In the genomic region with DNA sequence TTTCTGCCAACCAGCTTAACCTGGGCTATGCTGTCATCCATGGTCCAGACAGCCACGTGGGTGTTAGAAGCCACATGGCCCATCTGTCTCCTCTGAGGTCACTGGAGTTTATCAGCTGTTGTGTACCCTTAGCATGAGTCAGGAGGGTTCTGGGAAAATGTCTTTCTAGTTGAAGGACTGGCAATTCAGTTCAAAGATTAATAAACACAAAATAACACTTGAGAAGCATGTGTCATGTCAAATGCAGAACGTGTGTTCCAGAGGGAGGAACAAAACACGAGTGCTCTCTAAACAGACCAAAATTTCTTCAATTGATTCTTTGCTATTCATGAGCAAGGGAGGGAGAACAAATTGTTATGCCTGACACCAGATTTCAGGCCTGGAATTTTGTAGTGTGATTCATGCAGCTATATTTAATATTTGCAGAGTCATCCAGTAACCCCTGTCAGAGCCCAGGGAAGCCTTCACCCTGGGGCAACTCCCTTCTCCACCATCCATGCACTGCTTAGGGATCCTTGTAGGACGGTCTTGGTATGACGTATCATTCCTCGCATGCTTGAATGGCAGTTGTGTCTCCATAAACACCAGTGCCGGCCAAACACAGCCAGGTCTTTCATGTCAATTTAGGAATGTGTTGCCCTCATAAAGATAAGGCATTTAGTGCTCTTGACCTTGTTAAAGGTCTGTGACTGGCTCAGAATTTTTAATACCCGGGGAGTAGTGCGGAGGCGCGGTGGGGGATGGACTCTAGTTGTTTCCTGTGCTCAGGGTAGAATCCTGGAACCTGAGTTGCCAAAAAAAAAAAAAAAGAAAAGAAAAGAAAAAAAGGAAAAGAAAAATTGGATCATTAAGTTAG, we compare ENCODE assay signal across 1 cellular context.
A peak's percentile ranks its signal among the peaks of the same experiment; 100 is the strongest.
TF ChIP-seq lines count a peak whose summit lies in the region.

No MANE protein-coding gene starts in this region.

TF ChIP-seq in K562, 482 proteins besides CTCF, POLR2A, EP300 and RAD21 (continued from another document and continues in another):
- TF ChIP-seq, protein P1, sequence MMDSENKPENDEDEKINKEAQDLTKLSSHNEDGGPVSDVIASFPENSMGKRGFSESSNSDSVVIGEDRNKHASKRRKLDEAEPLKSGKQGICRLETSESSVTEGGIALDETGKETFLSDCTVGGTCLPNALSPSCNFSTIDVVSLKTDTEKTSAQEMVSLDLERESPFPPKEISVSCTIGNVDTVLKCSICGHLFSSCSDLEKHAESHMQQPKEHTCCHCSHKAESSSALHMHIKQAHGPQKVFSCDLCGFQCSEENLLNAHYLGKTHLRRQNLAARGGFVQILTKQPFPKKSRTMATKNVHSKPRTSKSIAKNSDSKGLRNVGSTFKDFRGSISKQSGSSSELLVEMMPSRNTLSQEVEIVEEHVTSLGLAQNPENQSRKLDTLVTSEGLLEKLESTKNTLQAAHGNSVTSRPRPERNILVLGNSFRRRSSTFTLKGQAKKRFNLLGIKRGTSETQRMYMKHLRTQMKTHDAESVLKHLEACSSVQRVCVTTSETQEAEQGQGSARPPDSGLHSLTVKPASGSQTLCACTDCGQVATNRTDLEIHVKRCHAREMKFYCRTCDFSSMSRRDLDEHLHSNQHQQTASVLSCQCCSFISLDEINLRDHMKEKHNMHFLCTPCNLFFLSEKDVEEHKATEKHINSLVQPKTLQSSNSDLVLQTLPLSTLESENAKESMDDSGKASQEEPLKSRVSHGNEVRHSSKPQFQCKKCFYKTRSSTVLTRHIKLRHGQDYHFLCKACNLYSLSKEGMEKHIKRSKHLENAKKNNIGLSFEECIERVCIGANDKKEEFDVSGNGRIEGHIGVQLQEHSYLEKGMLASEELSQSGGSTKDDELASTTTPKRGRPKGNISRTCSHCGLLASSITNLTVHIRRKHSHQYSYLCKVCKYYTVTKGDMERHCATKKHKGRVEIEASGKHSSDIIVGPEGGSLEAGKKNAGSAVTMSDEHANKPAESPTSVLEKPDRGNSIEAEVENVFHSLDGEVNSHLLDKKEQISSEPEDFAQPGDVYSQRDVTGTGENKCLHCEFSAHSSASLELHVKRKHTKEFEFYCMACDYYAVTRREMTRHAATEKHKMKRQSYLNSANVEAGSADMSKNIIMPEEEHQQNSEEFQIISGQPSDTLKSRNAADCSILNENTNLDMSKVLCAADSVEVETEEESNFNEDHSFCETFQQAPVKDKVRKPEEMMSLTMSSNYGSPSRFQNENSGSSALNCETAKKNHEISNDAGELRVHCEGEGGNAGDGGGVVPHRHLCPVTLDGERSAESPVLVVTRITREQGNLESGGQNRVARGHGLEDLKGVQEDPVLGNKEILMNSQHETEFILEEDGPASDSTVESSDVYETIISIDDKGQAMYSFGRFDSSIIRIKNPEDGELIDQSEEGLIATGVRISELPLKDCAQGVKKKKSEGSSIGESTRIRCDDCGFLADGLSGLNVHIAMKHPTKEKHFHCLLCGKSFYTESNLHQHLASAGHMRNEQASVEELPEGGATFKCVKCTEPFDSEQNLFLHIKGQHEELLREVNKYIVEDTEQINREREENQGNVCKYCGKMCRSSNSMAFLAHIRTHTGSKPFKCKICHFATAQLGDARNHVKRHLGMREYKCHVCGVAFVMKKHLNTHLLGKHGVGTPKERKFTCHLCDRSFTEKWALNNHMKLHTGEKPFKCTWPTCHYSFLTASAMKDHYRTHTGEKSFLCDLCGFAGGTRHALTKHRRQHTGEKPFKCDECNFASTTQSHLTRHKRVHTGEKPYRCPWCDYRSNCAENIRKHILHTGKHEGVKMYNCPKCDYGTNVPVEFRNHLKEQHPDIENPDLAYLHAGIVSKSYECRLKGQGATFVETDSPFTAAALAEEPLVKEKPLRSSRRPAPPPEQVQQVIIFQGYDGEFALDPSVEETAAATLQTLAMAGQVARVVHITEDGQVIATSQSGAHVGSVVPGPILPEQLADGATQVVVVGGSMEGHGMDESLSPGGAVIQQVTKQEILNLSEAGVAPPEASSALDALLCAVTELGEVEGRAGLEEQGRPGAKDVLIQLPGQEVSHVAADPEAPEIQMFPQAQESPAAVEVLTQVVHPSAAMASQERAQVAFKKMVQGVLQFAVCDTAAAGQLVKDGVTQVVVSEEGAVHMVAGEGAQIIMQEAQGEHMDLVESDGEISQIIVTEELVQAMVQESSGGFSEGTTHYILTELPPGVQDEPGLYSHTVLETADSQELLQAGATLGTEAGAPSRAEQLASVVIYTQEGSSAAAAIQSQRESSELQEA (IDR thresholded peaks at IDR 0.05; ENCODE audit: low read depth) = no peak
- TF ChIP-seq ZNF311 (CRISPR knock-in tag; IDR thresholded peaks at IDR 0.05) (0 out of 2 replicates have a peak, but pooled peaks have one; percentile 7), SP2 (IDR thresholded peaks at IDR 0.05; ENCODE audit: extremely low read depth, low read depth, low read length, poor library complexity, severe bottlenecking) (no peak), CBX5 (IDR thresholded peaks at IDR 0.05; ENCODE audit: borderline replicate concordance, low read depth) (no peak), ZNF717 (CRISPR knock-in tag; IDR thresholded peaks at IDR 0.05) (no peak), NR2C2 (CRISPR knock-in tag; IDR thresholded peaks at IDR 0.05) (no peak), NR2C2 (tag; IDR thresholded peaks at IDR 0.05) (peak; percentile 85), NR2F6 (CRISPR knock-in tag; IDR thresholded peaks at IDR 0.05) (no peak), ZNF384 (IDR thresholded peaks at IDR 0.05; ENCODE audit: low read depth, low read length) (peak; percentile 55), NR2C1 (IDR thresholded peaks at IDR 0.05) (0 out of 2 replicates have a peak, but pooled peaks have one; percentile 39), NR2C1 (tag; IDR thresholded peaks at IDR 0.05) (peak; percentile 84), NCOR1 (IDR thresholded peaks at IDR 0.05) (peak; percentile 60), C11orf30 (IDR thresholded peaks at IDR 0.05; ENCODE audit: low read depth) (peak; percentile 94)
- TF ChIP-seq, protein P2, sequence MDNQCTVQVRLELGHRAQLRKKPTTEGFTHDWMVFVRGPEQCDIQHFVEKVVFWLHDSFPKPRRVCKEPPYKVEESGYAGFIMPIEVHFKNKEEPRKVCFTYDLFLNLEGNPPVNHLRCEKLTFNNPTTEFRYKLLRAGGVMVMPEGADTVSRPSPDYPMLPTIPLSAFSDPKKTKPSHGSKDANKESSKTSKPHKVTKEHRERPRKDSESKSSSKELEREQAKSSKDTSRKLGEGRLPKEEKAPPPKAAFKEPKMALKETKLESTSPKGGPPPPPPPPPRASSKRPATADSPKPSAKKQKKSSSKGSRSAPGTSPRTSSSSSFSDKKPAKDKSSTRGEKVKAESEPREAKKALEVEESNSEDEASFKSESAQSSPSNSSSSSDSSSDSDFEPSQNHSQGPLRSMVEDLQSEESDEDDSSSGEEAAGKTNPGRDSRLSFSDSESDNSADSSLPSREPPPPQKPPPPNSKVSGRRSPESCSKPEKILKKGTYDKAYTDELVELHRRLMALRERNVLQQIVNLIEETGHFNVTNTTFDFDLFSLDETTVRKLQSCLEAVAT (IDR thresholded peaks at IDR 0.05) = 0 out of 4 replicates have a peak, but pooled peaks of 1 of the 2 experiments have one; percentile 38
- TF ChIP-seq, protein P3, sequence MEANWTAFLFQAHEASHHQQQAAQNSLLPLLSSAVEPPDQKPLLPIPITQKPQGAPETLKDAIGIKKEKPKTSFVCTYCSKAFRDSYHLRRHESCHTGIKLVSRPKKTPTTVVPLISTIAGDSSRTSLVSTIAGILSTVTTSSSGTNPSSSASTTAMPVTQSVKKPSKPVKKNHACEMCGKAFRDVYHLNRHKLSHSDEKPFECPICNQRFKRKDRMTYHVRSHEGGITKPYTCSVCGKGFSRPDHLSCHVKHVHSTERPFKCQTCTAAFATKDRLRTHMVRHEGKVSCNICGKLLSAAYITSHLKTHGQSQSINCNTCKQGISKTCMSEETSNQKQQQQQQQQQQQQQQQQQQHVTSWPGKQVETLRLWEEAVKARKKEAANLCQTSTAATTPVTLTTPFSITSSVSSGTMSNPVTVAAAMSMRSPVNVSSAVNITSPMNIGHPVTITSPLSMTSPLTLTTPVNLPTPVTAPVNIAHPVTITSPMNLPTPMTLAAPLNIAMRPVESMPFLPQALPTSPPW (CRISPR knock-in tag; IDR thresholded peaks at IDR 0.05) = peak; percentile 63
- TF ChIP-seq, protein P4, sequence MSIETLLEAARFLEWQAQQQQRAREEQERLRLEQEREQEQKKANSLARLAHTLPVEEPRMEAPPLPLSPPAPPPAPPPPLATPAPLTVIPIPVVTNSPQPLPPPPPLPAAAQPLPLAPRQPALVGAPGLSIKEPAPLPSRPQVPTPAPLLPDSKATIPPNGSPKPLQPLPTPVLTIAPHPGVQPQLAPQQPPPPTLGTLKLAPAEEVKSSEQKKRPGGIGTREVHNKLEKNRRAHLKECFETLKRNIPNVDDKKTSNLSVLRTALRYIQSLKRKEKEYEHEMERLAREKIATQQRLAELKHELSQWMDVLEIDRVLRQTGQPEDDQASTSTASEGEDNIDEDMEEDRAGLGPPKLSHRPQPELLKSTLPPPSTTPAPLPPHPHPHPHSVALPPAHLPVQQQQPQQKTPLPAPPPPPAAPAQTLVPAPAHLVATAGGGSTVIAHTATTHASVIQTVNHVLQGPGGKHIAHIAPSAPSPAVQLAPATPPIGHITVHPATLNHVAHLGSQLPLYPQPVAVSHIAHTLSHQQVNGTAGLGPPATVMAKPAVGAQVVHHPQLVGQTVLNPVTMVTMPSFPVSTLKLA (conservative IDR thresholded peaks at IDR 0.05) = peak; percentile 60 to 88; a peak in 3 of 4 replicates
- TF ChIP-seq, protein P5, sequence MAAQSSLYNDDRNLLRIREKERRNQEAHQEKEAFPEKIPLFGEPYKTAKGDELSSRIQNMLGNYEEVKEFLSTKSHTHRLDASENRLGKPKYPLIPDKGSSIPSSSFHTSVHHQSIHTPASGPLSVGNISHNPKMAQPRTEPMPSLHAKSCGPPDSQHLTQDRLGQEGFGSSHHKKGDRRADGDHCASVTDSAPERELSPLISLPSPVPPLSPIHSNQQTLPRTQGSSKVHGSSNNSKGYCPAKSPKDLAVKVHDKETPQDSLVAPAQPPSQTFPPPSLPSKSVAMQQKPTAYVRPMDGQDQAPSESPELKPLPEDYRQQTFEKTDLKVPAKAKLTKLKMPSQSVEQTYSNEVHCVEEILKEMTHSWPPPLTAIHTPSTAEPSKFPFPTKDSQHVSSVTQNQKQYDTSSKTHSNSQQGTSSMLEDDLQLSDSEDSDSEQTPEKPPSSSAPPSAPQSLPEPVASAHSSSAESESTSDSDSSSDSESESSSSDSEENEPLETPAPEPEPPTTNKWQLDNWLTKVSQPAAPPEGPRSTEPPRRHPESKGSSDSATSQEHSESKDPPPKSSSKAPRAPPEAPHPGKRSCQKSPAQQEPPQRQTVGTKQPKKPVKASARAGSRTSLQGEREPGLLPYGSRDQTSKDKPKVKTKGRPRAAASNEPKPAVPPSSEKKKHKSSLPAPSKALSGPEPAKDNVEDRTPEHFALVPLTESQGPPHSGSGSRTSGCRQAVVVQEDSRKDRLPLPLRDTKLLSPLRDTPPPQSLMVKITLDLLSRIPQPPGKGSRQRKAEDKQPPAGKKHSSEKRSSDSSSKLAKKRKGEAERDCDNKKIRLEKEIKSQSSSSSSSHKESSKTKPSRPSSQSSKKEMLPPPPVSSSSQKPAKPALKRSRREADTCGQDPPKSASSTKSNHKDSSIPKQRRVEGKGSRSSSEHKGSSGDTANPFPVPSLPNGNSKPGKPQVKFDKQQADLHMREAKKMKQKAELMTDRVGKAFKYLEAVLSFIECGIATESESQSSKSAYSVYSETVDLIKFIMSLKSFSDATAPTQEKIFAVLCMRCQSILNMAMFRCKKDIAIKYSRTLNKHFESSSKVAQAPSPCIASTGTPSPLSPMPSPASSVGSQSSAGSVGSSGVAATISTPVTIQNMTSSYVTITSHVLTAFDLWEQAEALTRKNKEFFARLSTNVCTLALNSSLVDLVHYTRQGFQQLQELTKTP (IDR thresholded peaks at IDR 0.05; ENCODE audit: low read depth in 1 of 2, partially characterized antibody in 2 of 2) = peak in 1 of 2 experiments; percentile 77
- TF ChIP-seq, protein P6, sequence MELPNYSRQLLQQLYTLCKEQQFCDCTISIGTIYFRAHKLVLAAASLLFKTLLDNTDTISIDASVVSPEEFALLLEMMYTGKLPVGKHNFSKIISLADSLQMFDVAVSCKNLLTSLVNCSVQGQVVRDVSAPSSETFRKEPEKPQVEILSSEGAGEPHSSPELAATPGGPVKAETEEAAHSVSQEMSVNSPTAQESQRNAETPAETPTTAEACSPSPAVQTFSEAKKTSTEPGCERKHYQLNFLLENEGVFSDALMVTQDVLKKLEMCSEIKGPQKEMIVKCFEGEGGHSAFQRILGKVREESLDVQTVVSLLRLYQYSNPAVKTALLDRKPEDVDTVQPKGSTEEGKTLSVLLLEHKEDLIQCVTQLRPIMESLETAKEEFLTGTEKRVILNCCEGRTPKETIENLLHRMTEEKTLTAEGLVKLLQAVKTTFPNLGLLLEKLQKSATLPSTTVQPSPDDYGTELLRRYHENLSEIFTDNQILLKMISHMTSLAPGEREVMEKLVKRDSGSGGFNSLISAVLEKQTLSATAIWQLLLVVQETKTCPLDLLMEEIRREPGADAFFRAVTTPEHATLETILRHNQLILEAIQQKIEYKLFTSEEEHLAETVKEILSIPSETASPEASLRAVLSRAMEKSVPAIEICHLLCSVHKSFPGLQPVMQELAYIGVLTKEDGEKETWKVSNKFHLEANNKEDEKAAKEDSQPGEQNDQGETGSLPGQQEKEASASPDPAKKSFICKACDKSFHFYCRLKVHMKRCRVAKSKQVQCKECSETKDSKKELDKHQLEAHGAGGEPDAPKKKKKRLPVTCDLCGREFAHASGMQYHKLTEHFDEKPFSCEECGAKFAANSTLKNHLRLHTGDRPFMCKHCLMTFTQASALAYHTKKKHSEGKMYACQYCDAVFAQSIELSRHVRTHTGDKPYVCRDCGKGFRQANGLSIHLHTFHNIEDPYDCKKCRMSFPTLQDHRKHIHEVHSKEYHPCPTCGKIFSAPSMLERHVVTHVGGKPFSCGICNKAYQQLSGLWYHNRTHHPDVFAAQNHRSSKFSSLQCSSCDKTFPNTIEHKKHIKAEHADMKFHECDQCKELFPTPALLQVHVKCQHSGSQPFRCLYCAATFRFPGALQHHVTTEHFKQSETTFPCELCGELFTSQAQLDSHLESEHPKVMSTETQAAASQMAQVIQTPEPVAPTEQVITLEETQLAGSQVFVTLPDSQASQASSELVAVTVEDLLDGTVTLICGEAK (IDR thresholded peaks at IDR 0.05) = peak; percentile 18; the same call in 1 of the 2 replicates
- TF ChIP-seq, protein P6 (CRISPR knock-in tag; IDR thresholded peaks at IDR 0.05) = no peak
